1 cellular context compared by ENCODE assay signal in genomic region chr10:98414578-98414931, GRCh38.
A peak's percentile ranks its signal among the peaks of the same experiment; 100 is the strongest.
TF ChIP-seq lines count a peak whose summit lies in the region.

No MANE protein-coding gene starts in this region.

TF ChIP-seq in H1, 55 proteins besides CTCF, POLR2A, EP300 and RAD21:
- no peak for TF ChIP-seq RFX5 (IDR thresholded peaks at IDR 0.05; ENCODE audit: borderline replicate concordance, low read depth, low read length)
- TF ChIP-seq KDM1A (IDR thresholded peaks at IDR 0.05; ENCODE audit: borderline replicate concordance, low read length): peak; percentile 82; the same call in 1 of the 2 replicates
